21 cellular contexts compared by ENCODE assay signal in the genomic region with DNA sequence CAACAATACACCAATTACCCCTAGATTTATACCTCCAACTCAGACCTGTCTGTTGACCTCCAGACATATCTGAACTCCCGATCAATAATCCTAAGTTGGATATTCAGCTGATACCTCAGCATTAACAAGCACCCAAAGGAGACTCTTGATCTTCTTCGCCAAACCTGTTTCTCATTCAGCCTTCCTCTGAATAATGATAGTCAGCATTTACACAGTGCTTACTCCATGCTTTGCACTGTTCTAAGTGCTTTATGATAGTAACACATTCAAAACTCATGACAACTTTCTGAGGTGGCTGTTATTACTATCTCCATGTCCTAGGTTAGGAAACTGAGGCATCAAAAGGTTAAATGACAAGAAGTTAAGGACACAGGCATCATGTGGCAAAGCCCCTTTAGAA.
"Had no signal": no experiment of that assay in that cellular context is flagged by ENCODE, and none has a peak within 500 bp of the region (broad histone marks: within the 10 kb centered on the region; RNA-seq: fewer than 3 reads in every experiment).

No MANE protein-coding gene starts in this region.

- ATAC-seq: effector memory CD8-positive, alpha-beta T cell; gastrocnemius medialis; heart right ventricle; left cardiac atrium; left lung; left ventricle myocardium superior; lower lobe of right lung; mucosa of descending colon had no signal

- FAIRE-seq: endometrium, islet of Langerhans, keratinocyte had no signal

- H3K27ac ChIP-seq: colonic mucosa, esophagus squamous epithelium, gastrocnemius medialis, heart right ventricle, left lung, lower lobe of right lung had no signal

- H3K9me3 ChIP-seq: colonic mucosa, esophagus squamous epithelium, gastrocnemius medialis, heart right ventricle, left lung, lower lobe of right lung, mucosa of descending colon had no signal

- H3K36me3 ChIP-seq: colonic mucosa, esophagus squamous epithelium, gastrocnemius medialis, heart right ventricle, left lung, lower lobe of right lung had no signal

- H3K27me3 ChIP-seq: colonic mucosa, esophagus squamous epithelium, gastrocnemius medialis, heart right ventricle, left lung had no signal

- DNase-seq: cortex of kidney; effector memory CD8-positive, alpha-beta T cell; endodermal cell; esophagus squamous epithelium; foreskin fibroblast; foreskin melanocyte; gastrocnemius medialis; glutamatergic neuron; heart right ventricle; hippocampal formation; left cardiac atrium; left lung; left ventricle myocardium superior; lower lobe of right lung; mesenchymal stem cell; mucosa of descending colon; naive B cell had no signal

- H3K4me1 ChIP-seq: colonic mucosa, gastrocnemius medialis, lower lobe of right lung had no signal

- H3K4me3 ChIP-seq: colonic mucosa, esophagus squamous epithelium, gastrocnemius medialis, heart right ventricle, left lung, lower lobe of right lung, mucosa of descending colon had no signal
